Comparison of ENCODE assay signal across 8 cellular contexts in the genomic region with DNA sequence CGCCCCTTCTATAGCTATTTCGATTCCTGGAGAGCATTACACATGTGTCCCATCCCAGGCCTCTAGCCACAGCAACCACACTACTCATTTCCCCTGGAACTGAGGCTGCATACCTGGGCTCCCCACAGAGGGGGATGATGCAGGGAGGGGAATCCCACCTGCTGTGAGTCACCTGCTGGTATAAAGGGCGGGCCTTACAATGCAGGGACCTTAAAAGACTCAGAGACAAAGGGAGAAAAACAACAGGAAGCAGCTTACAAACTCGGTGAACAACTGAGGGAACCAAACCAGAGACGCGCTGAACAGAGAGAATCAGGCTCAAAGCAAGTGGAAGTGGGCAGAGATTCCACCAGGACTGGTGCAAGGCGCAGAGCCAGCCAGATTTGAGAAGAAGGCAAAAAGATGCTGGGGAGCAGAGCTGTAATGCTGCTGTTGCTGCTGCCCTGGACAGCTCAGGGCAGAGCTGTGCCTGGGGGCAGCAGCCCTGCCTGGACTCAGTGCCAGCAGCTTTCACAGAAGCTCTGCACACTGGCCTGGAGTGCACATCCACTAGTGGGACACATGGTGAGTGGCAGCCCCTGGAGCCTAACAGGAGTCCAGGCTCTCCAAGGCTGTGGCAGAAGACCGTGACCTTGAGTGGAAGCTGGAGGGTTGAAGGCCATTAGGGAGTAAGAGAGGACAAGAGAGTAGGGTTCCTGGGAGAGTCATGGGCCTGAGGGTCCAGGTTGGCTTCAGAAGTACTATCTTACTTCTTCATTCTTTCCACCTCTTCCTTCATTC. TPM values are rescaled to one million over a fixed set of nuclear protein-coding genes. Genes with fewer than 3 reads are reported as not detected.
DNase-seq lines count a peak whose midpoint lies in the region; ATAC-seq and TF ChIP-seq lines count a peak whose summit lies in the region.

IL23A (plus strand) TSS at position 242 of the 780 bp plus-strand sequence; CDS start at position 403, 161 bp downstream.

- H3K27ac Mint-ChIP-seq in Caco-2 (ENCODE audit: unreplicated experiment) = peak within 1 kb of the TSS; percentile 27
- peak within 1 kb of the TSS; percentile 97 for H3K27ac Mint-ChIP-seq in activated CD4-positive, alpha-beta T cell treated with anti-CD3 and anti-CD28 coated beads for 36 hours

- intact Hi-C loops in Caco-2 (cut with micrococcal nuclease; ENCODE audit: unreplicated experiment) = no loop called here
- intact Hi-C loops in activated CD4-positive, alpha-beta T cell treated with anti-CD3 and anti-CD28 coated beads for 36 hours (cut with DNase I, micrococcal nuclease) = loop anchor here (1.0 to 10.0 kb wide), 8 partner anchors 21 to 746 kb away; partner anchors contain the start of genes STAT2 (in 2 of the 2), CS (in 1 of the 2), NAB2 (in 1 of the 2) and NACA (in 1 of the 2)
- intact Hi-C loops in Right ventricle myocardium superior (cut with DNase I) = no loop called here

- POLR2A ChIA-PET in Caco-2 (lab: Charles Lee) = no interaction called here
- POLR2A ChIA-PET in activated CD4-positive, alpha-beta T cell treated with anti-CD3 and anti-CD28 coated beads for 36 hours (lab: Charles Lee) = interaction anchor here (0.6 to 3.2 kb wide), 6 partner anchors 15 to 1153 kb away, joined by 3 to 27 read pairs (median 6); partner anchors contain the start of genes CNPY2 and STAT2

- CTCF ChIA-PET in Caco-2 (lab: Charles Lee) = interaction anchor here (1.8 kb wide), 1 partner anchor 23 kb away, joined by 4 read pairs; the partner anchor contains the start of gene CNPY2
- CTCF ChIA-PET in activated CD4-positive, alpha-beta T cell treated with anti-CD3 and anti-CD28 coated beads for 36 hours (lab: Charles Lee) = interaction anchor here (0.7 to 1.5 kb wide), 14 partner anchors 9 to 478 kb away, joined by 3 to 6 read pairs (median 3); partner anchors contain the start of genes ANKRD52, RBMS2 and STAT2

- ATAC-seq in HG03095 (IDR thresholded peaks at IDR 0.05; ENCODE audit: unreplicated experiment) (peak; percentile 40), HG03025 (IDR thresholded peaks at IDR 0.05; ENCODE audit: low FRiP score, unreplicated experiment) (no peak), HG03342 (IDR thresholded peaks at IDR 0.05; ENCODE audit: unreplicated experiment) (no peak), Right ventricle myocardium superior (ENCODE audit: poor library complexity) (no peak)
- peak; percentile 81 for ATAC-seq in activated CD4-positive, alpha-beta T cell treated with anti-CD3 and anti-CD28 coated beads for 36 hours

- H3K4me1 Mint-ChIP-seq in Caco-2 (ENCODE audit: low read depth, unreplicated experiment) = peaks cover 8% of the 10 kb centered on the region
- H3K4me1 Mint-ChIP-seq in activated CD4-positive, alpha-beta T cell treated with anti-CD3 and anti-CD28 coated beads for 36 hours = peaks cover 47% of the 10 kb centered on the region

- peaks cover 6% of the 10 kb centered on the region; the same call in 1 of the 2 replicates for H3K4me1 ChIP-seq in Caco-2

- no peak for TF ChIP-seq CTCF in Caco-2 (IDR thresholded peaks at IDR 0.05; ENCODE audit: insufficient read depth in 1 of 2, low read depth in 1 of 2, low read length in 1 of 2, severe bottlenecking in 1 of 2, unreplicated experiment in 1 of 2)

- no peaks in the 10 kb centered on the region for H3K9me3 Mint-ChIP-seq in Caco-2 (ENCODE audit: unreplicated experiment)
- no peaks in the 10 kb centered on the region for H3K9me3 Mint-ChIP-seq in activated CD4-positive, alpha-beta T cell treated with anti-CD3 and anti-CD28 coated beads for 36 hours (ENCODE audit: low read depth)

- H3K27me3 Mint-ChIP-seq in Caco-2 (ENCODE audit: insufficient read depth, unreplicated experiment) = no peaks in the 10 kb centered on the region
- H3K27me3 Mint-ChIP-seq in activated CD4-positive, alpha-beta T cell treated with anti-CD3 and anti-CD28 coated beads for 36 hours = no peaks in the 10 kb centered on the region

- H3K4me3 ChIP-seq in Caco-2 (ENCODE audit: low read depth, low read length) = no peak within 1 kb of the TSS

- DNase-seq in Caco-2 (no peak), Right ventricle myocardium superior (no peak)
- peak; percentile 94 for DNase-seq in activated CD4-positive, alpha-beta T cell treated with anti-CD3 and anti-CD28 coated beads for 36 hours
- DNase-seq in effector CD8-positive, alpha-beta T cell (lab: John Stamatoyannopoulos, UW) = peak; percentile 80
- DNase-seq in stimulated activated CD4-positive, alpha-beta T cell treated with anti-CD3 and anti-CD28 coated beads, Interleukin-2, amount 100 ng/mL, for 4 hours (ENCODE audit: low read depth) = peak; percentile 89

- H3K27me3 ChIP-seq in Caco-2 (replicated peaks; ENCODE audit: control insufficient read depth, insufficient read depth, low read length) = no peaks in the 10 kb centered on the region

- BruUV-seq in Caco-2 (replicated peaks; lab: Mats Ljungman, UMichigan) = no TSS peak

- no peak within 1 kb of the TSS for H3K4me3 Mint-ChIP-seq in Caco-2 (ENCODE audit: unreplicated experiment)
- peak within 1 kb of the TSS; percentile 73 for H3K4me3 Mint-ChIP-seq in activated CD4-positive, alpha-beta T cell treated with anti-CD3 and anti-CD28 coated beads for 36 hours

- peaks cover 7% of the 10 kb centered on the region for H3K36me3 Mint-ChIP-seq in Caco-2 (ENCODE audit: insufficient read depth, unreplicated experiment)
- H3K36me3 Mint-ChIP-seq in activated CD4-positive, alpha-beta T cell treated with anti-CD3 and anti-CD28 coated beads for 36 hours (ENCODE audit: low read depth) = peaks cover 30% of the 10 kb centered on the region

- H3K9me3 ChIP-seq in Caco-2 = no peaks in the 10 kb centered on the region

- H3K36me3 ChIP-seq in Caco-2 (ENCODE audit: control insufficient read depth, insufficient read depth, low read length) = peaks cover 4% of the 10 kb centered on the region

RNA-seq across cellular contexts. Expression of gene IL23A, which starts in this region (rescaled TPM):
- 0.48 TPM in 1 of 2 replicates, not detected in the other for total RNA-seq in Caco-2 (2022)
- total RNA-seq in activated CD4-positive, alpha-beta T cell treated with anti-CD3 and anti-CD28 coated beads for 36 hours = 10 to 100 TPM; 18.5 to 21.6 TPM
- total RNA-seq in Right ventricle myocardium superior = not detected

Comparison
In these comparisons a context has a peak if more than half of its experiments do, and no peak if none do; other contexts are left out.
1. RNA of gene IL23A (total RNA-seq): 18.5 to 21.6 TPM in activated CD4-positive, alpha-beta T cell treated with anti-CD3 and anti-CD28 coated beads for 36 hours; 0.48 TPM in Caco-2 and not detected in Right ventricle myocardium superior (single experiment); every median in the first group is over 10 times any median in the second.
2. DNase-seq: peak in activated CD4-positive, alpha-beta T cell treated with anti-CD3 and anti-CD28 coated beads for 36 hours (single experiment), effector CD8-positive, alpha-beta T cell (single experiment) and stimulated activated CD4-positive, alpha-beta T cell treated with anti-CD3 and anti-CD28 coated beads, Interleukin-2, amount 100 ng/mL, for 4 hours (single experiment); none in Caco-2 (0 of 2) and Right ventricle myocardium superior (single experiment).
3. ATAC-seq: peak in HG03095 (single experiment) and activated CD4-positive, alpha-beta T cell treated with anti-CD3 and anti-CD28 coated beads for 36 hours (single experiment); none in HG03025 (single experiment), HG03342 (single experiment) and Right ventricle myocardium superior (single experiment).
4. intact Hi-C loops: an anchor here in activated CD4-positive, alpha-beta T cell treated with anti-CD3 and anti-CD28 coated beads for 36 hours (1.0 to 10.0 kb wide); none called in Caco-2 and Right ventricle myocardium superior.